Comparison of ENCODE assay signal across 2 cellular contexts in genomic region chr6:11224966-11225463, GRCh38.
TF ChIP-seq lines count a peak whose summit lies in the region.

No MANE protein-coding gene starts in this region.

TF ChIP-seq in SK-N-SH, 30 proteins besides CTCF, POLR2A, EP300 and RAD21 (continued from another document):
- TF ChIP-seq IRF3 (IDR thresholded peaks at IDR 0.05; ENCODE audit: low read depth, low read length): no peak
- TF ChIP-seq USF1 (IDR thresholded peaks at IDR 0.05; ENCODE audit: borderline replicate concordance, low read depth): no peak
- TF ChIP-seq TEAD4 (IDR thresholded peaks at IDR 0.05; ENCODE audit: borderline replicate concordance, insufficient read depth): no peak
- no peak for TF ChIP-seq TCF12 (IDR thresholded peaks at IDR 0.05)
- no peak for TF ChIP-seq GABPA (IDR thresholded peaks at IDR 0.05; ENCODE audit: low read depth)
- no peak for TF ChIP-seq MEF2A (IDR thresholded peaks at IDR 0.05; ENCODE audit: borderline replicate concordance, low read depth)
- TF ChIP-seq POLR2AphosphoS5 (IDR thresholded peaks at IDR 0.05; ENCODE audit: low read depth, low read length): no peak
- TF ChIP-seq MXI1 (IDR thresholded peaks at IDR 0.05; ENCODE audit: low read depth, low read length): no peak
- no peak for TF ChIP-seq RFX5 (IDR thresholded peaks at IDR 0.05; ENCODE audit: low read length)
- TF ChIP-seq FOXJ3 (CRISPR knock-in tag; IDR thresholded peaks at IDR 0.05): no peak
- TF ChIP-seq NFIC (IDR thresholded peaks at IDR 0.05; ENCODE audit: borderline replicate concordance): no peak
- no peak for TF ChIP-seq PBX3 (IDR thresholded peaks at IDR 0.05)
- TF ChIP-seq RCOR1 (IDR thresholded peaks at IDR 0.05; ENCODE audit: low read length): no peak
TF ChIP-seq in SK-N-SH: peak in this region for 0.

TF ChIP-seq in SK-N-SH treated with all-trans-retinoic acid at 6 μM for 48 hours, 23 proteins besides CTCF, POLR2A, EP300 and RAD21:
- no peak for TF ChIP-seq PATZ1 (CRISPR knock-in tag; IDR thresholded peaks at IDR 0.05; ENCODE audit: borderline replicate concordance)
- no peak for TF ChIP-seq CSRNP3 (CRISPR knock-in tag; IDR thresholded peaks at IDR 0.05)
- no peak for TF ChIP-seq ZFP3 (CRISPR knock-in tag; IDR thresholded peaks at IDR 0.05)
- no peak for TF ChIP-seq ESRRG (CRISPR knock-in tag; IDR thresholded peaks at IDR 0.05)
- TF ChIP-seq CREB5 (CRISPR knock-in tag; IDR thresholded peaks at IDR 0.05; ENCODE audit: low read depth): no peak
- TF ChIP-seq POU6F1 (CRISPR knock-in tag; IDR thresholded peaks at IDR 0.05; ENCODE audit: borderline replicate concordance, low read depth): no peak
- TF ChIP-seq ZFP30 (CRISPR knock-in tag; IDR thresholded peaks at IDR 0.05): no peak
- no peak for TF ChIP-seq RARB (CRISPR knock-in tag; IDR thresholded peaks at IDR 0.05)
- no peak for TF ChIP-seq PPARA (CRISPR knock-in tag; IDR thresholded peaks at IDR 0.05; ENCODE audit: borderline replicate concordance)
- no peak for TF ChIP-seq BACH2 (CRISPR knock-in tag; IDR thresholded peaks at IDR 0.05; ENCODE audit: borderline replicate concordance)
- TF ChIP-seq OSR1 (CRISPR knock-in tag; IDR thresholded peaks at IDR 0.05): no peak
- TF ChIP-seq TCF4 (CRISPR knock-in tag; IDR thresholded peaks at IDR 0.05; ENCODE audit: borderline replicate concordance): no peak
- no peak for TF ChIP-seq ZNF8 (CRISPR knock-in tag; IDR thresholded peaks at IDR 0.05)
